Comparison of ENCODE assay signal across 9 cellular contexts in the genomic region with DNA sequence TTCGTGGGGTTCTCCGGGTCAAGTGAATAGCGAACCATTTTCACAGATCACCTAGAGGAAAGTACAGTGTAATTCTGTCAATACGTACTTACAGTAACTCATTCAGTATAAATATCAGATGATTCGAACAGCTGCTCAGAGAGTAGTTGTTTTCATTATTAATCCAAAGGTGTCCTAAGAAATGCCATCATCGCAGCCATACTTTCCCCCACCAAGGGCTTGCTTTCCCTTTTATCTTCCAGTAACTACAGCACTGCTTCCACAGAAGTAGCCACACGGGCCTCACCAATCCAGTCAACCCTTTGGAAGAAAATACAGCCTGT. TPM values are rescaled to one million over a fixed set of nuclear protein-coding genes. Genes with fewer than 3 reads are reported as not detected.
DNase-seq lines count a peak whose midpoint lies in the region; ATAC-seq, FAIRE-seq and TF ChIP-seq lines count a peak whose summit lies in the region.
"Had no signal": no experiment of that assay in that cellular context is flagged by ENCODE, and none has a peak within 500 bp of the region (broad histone marks: within the 10 kb centered on the region; RNA-seq: fewer than 3 reads in every experiment).

No MANE protein-coding gene starts in this region.

- WGBS in transverse colon (ENCODE audit: low coverage in 1 of 2), 2 donors = 9 to 12% methylated on average over 7 of the region's 7 CpGs

- H2AFZ ChIP-seq in astrocyte (ENCODE audit: low read depth, low read length) = no peak overlapping the region

- peaks cover 31% of the 10 kb centered on the region for H3K79me2 ChIP-seq in astrocyte (ENCODE audit: insufficient read depth, low read length)

- H3K4me1 ChIP-seq in astrocyte (ENCODE audit: insufficient read depth, low read length) (peaks cover 28% of the 10 kb centered on the region), lower lobe of right lung (peaks cover 34% of the 10 kb centered on the region), transverse colon (peaks cover 11 to 40% (median 27%) of the 10 kb centered on the region in 4 donors)

- peaks cover 37% of the 10 kb centered on the region for H3K36me3 ChIP-seq in astrocyte (ENCODE audit: insufficient read depth, low read length)
- peaks cover 38% of the 10 kb centered on the region for H3K36me3 ChIP-seq in lower lobe of right lung
- peaks cover 0 to 29% (median 10%) of the 10 kb centered on the region in 4 donors for H3K36me3 ChIP-seq in transverse colon

- no peaks in the 10 kb centered on the region for H3K27me3 ChIP-seq in astrocyte (ENCODE audit: insufficient read depth, low read length)
- H3K27me3 ChIP-seq in lower lobe of right lung (ENCODE audit: low read depth) = no peaks in the 10 kb centered on the region
- no peaks in the 10 kb centered on the region for H3K27me3 ChIP-seq in transverse colon

- no peak for TF ChIP-seq EP300 in transverse colon (IDR thresholded peaks at IDR 0.05; ENCODE audit: low read depth)

- H3K9me3 ChIP-seq in astrocyte (ENCODE audit: insufficient read depth, low read depth, low read length) (no peaks in the 10 kb centered on the region), lower lobe of right lung (no peaks in the 10 kb centered on the region), transverse colon (no peaks in the 10 kb centered on the region)

- H4K20me1 ChIP-seq in astrocyte (ENCODE audit: insufficient read depth, low read length) = peaks cover 44% of the 10 kb centered on the region

- peak overlapping the region; percentile 99 for H3K9ac ChIP-seq in astrocyte (ENCODE audit: low read length)

- H3K27ac ChIP-seq in astrocyte (ENCODE audit: low read depth, low read length) (peak overlapping the region; percentile 90), lower lobe of right lung (peak overlapping the region; percentile 94), transverse colon (peak overlapping the region; percentile 91 to 97 (median 95))

- H3K4me3 Mint-ChIP-seq in activated T-cell treated with anti-CD3 and anti-CD28 coated beads, Interleukin-2, amount 50 U/mL, for 4 hours = peak overlapping the region; percentile 90
- peak overlapping the region; percentile 100 for H3K4me3 Mint-ChIP-seq in astrocyte (ENCODE audit: unreplicated experiment)

- in situ Hi-C loops in transverse colon (cut with MboI; ENCODE audit: low pct_ligation_motif_present in 1 of 4, low pct_unique_long_range_greater_than_20kb in 1 of 4, low sequenced_read_pairs in 3 of 4) = loop anchor here in 1 of 4 donors (25.0 kb wide), 1 partner anchor 796 kb away; a partner anchor contains a TSS

- FAIRE-seq in astrocyte (lab: Jason Lieb, UNC) = no peak

- TF ChIP-seq CTCF in astrocyte (IDR thresholded peaks at IDR 0.05; ENCODE audit: insufficient read depth, low read depth, low read length) = no peak
- no peak for TF ChIP-seq CTCF in lower lobe of right lung (IDR thresholded peaks at IDR 0.05)
- TF ChIP-seq CTCF in transverse colon (IDR thresholded peaks at IDR 0.05) = no peak

- no peaks in the 10 kb centered on the region for H3K9me3 Mint-ChIP-seq in activated T-cell treated with anti-CD3 and anti-CD28 coated beads, Interleukin-2, amount 50 U/mL, for 4 hours
- no peaks in the 10 kb centered on the region for H3K9me3 Mint-ChIP-seq in astrocyte (ENCODE audit: unreplicated experiment)

- no peaks in the 10 kb centered on the region for H3K27me3 Mint-ChIP-seq in activated T-cell treated with anti-CD3 and anti-CD28 coated beads, Interleukin-2, amount 50 U/mL, for 4 hours (ENCODE audit: low read depth)
- no peaks in the 10 kb centered on the region for H3K27me3 Mint-ChIP-seq in astrocyte (ENCODE audit: low read depth, unreplicated experiment)

- peak overlapping the region; percentile 98 for H3K4me3 ChIP-seq in astrocyte (ENCODE audit: insufficient read depth, low read depth, low read length)
- H3K4me3 ChIP-seq in lower lobe of right lung = peak overlapping the region; percentile 86
- peak overlapping the region; percentile 55 to 94 (median 80) for H3K4me3 ChIP-seq in transverse colon

- ATAC-seq in activated T-cell treated with anti-CD3 and anti-CD28 coated beads, Interleukin-2, amount 50 U/mL, for 4 hours = no peak
- ATAC-seq in lower lobe of right lung = no peak
- no peak for ATAC-seq in HG02588 (IDR thresholded peaks at IDR 0.05; ENCODE audit: unreplicated experiment)
- no peak for ATAC-seq in GM21367 (IDR thresholded peaks at IDR 0.05; ENCODE audit: unreplicated experiment)
- ATAC-seq in HG03108 (IDR thresholded peaks at IDR 0.05; ENCODE audit: unreplicated experiment) = no peak

- H3K27ac Mint-ChIP-seq in astrocyte (ENCODE audit: unreplicated experiment) = peak overlapping the region; percentile 98

- intact Hi-C loops in lower lobe of right lung (cut with DNase I) (no loop called here), transverse colon (cut with DNase I; ENCODE audit: low total_unique reads) (no loop called here)

- H3K36me3 Mint-ChIP-seq in activated T-cell treated with anti-CD3 and anti-CD28 coated beads, Interleukin-2, amount 50 U/mL, for 4 hours (ENCODE audit: insufficient read depth) = peaks cover 42% of the 10 kb centered on the region
- H3K36me3 Mint-ChIP-seq in astrocyte (ENCODE audit: low read depth, unreplicated experiment) = peaks cover 25% of the 10 kb centered on the region

- no peak for TF ChIP-seq POLR2A in transverse colon (IDR thresholded peaks at IDR 0.05)

- H3K4me1 Mint-ChIP-seq in activated T-cell treated with anti-CD3 and anti-CD28 coated beads, Interleukin-2, amount 50 U/mL, for 4 hours (ENCODE audit: low read depth) = peaks cover 46% of the 10 kb centered on the region
- H3K4me1 Mint-ChIP-seq in astrocyte (ENCODE audit: low read depth, unreplicated experiment) = peaks cover 26% of the 10 kb centered on the region

- peak overlapping the region; percentile 86 for H3K4me2 ChIP-seq in astrocyte (ENCODE audit: low read length)

- DNase-seq in activated T-cell treated with anti-CD3 and anti-CD28 coated beads, Interleukin-2, amount 50 U/mL, for 4 hours = no peak
- no peak for DNase-seq in activated T-cell treated with anti-CD3 and anti-CD28 coated beads for 4 hours
- DNase-seq in astrocyte (ENCODE audit: low read depth) = no peak
- DNase-seq in lower lobe of right lung = no peak
- no peak for DNase-seq in transverse colon
- DNase-seq: GDM1 had no signal

RNA-seq across cellular contexts. Expression of a gene that starts 0.8 kb away (rescaled TPM):
- total RNA-seq in activated T-cell treated with anti-CD3 and anti-CD28 coated beads, Interleukin-2, amount 50 U/mL, for 4 hours = 1,000 to 10,000 TPM; 2,047 to 2,285 (median 2,225) TPM
- total RNA-seq in astrocyte (1,498 and 1,636 TPM in 2 replicates), lower lobe of right lung (1,194 TPM), transverse colon (1,000 to 10,000 TPM in 3 of 4 donors, 100 to 1,000 TPM in 1; 990 to 2,109 (median 1,575) TPM)

RNA-seq across cellular contexts. Expression of a gene that starts 4.5 kb away (rescaled TPM):
- 10 to 100 TPM; 33.0 to 43.7 (median 42.3) TPM for total RNA-seq in activated T-cell treated with anti-CD3 and anti-CD28 coated beads, Interleukin-2, amount 50 U/mL, for 4 hours
- 40.0 and 40.3 TPM in 2 replicates for total RNA-seq in astrocyte
- 60.6 TPM for total RNA-seq in lower lobe of right lung
- total RNA-seq in transverse colon = 10 to 100 TPM in 3 of 4 donors, 1 to 10 TPM in 1; 10.0 to 50.2 (median 28.1) TPM

RNA-seq across cellular contexts. Expression of a gene that starts 31.1 kb away (rescaled TPM):
- total RNA-seq in activated T-cell treated with anti-CD3 and anti-CD28 coated beads, Interleukin-2, amount 50 U/mL, for 4 hours = 10 to 100 TPM; 47.3 to 54.1 (median 47.5) TPM
- total RNA-seq in astrocyte (55.2 and 57.7 TPM in 2 replicates), lower lobe of right lung (64.5 TPM), transverse colon (100 to 1,000 TPM in 2 of 4 donors, 10 to 100 TPM in 2; 51.1 to 378 (median 127) TPM)
